Comparison of ENCODE assay signal across 8 cellular contexts in the genomic region with DNA sequence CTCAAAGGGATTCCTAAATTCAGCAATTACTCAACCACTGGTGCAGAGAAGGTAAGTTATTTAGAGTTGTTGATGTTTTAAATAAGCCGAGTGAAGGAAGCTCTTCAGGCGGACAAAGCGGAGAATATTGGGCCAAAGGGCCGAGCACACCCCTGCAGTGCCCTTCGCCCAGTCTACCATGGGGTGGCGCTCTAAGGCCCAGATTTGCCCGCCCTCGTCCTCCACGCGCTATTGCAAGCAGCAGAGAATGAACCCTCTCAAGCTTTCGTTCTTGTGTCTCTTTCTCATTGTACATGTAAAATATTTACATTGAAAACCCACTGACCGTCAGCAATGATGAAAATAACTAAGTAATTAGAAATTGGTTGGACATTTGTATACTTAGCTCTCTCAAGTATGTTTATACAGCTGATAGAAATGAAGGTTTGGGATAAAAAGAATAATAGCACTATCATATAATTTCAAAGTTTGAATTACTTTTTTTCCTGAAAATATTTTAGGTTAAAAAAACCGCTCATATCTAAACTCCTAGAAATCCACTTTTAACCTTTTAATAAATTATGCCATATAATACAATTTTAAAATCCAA.
A peak's percentile ranks its signal among the peaks of the same experiment; 100 is the strongest.
DNase-seq lines count a peak whose midpoint lies in the region; ATAC-seq and TF ChIP-seq lines count a peak whose summit lies in the region.

No MANE protein-coding gene starts in this region.

- no peak overlapping the region for H2AFZ ChIP-seq in smooth muscle cell (ENCODE audit: low read depth)

- DNase-seq in AML-193 (lab: John Stamatoyannopoulos, UW) = peak; percentile 13 to 22
- peak; percentile 47 for DNase-seq in HT1080 (ENCODE audit: low read depth)
- DNase-seq in WERI-Rb-1 = peak; percentile 82
- DNase-seq in heart left ventricle = peak; percentile 18 to 69 (median 47)
- DNase-seq in smooth muscle cell (lab: John Stamatoyannopoulos, UW; ENCODE audit: unreplicated experiment) = peak; percentile 29
- DNase-seq in RPMI8226 = no peak

- H3K4me3 ChIP-seq in WERI-Rb-1 (ENCODE audit: low read depth, low read length) (no peak overlapping the region; the same call in 1 of the 2 replicates), heart left ventricle (no peak overlapping the region), smooth muscle cell (no peak overlapping the region)

- TF ChIP-seq POLR2A in heart left ventricle (IDR thresholded peaks at IDR 0.05) = no peak

- peak overlapping the region; percentile 81 for H3K4me2 ChIP-seq in smooth muscle cell

- H3K79me2 ChIP-seq in smooth muscle cell (ENCODE audit: low read depth) = no peaks in the 10 kb centered on the region

- WGBS in heart left ventricle, 4 donors = 7 to 11% (median 10%) methylated on average over 13 of the region's 13 CpGs
- WGBS in smooth muscle cell (ENCODE audit: low lambda C conversion rate) = 7% methylated on average over 13 of the region's 13 CpGs

- H3K27me3 ChIP-seq in WERI-Rb-1 (ENCODE audit: insufficient read depth, low read depth, severe bottlenecking) (no peaks in the 10 kb centered on the region), heart left ventricle (peaks cover 0 to 2% (median 0%) of the 10 kb centered on the region in 9 donors), smooth muscle cell (ENCODE audit: low read depth) (peaks cover 73% of the 10 kb centered on the region)

- no peak overlapping the region for H3K9ac ChIP-seq in smooth muscle cell (ENCODE audit: low read depth)

- intact Hi-C loops in heart left ventricle (cut with DNase I) = loop anchor here in 6 of 10 donors (5.0 to 10.0 kb wide), 6 partner anchors 112 to 902 kb away; a partner anchor contains a TSS

- H3K4me1 ChIP-seq in heart left ventricle (no peaks in the 10 kb centered on the region), smooth muscle cell (ENCODE audit: low read depth) (peaks cover 6% of the 10 kb centered on the region)

- TF ChIP-seq CTCF in WERI-Rb-1 (IDR thresholded peaks at IDR 0.05; ENCODE audit: low read depth, low read length) (peak; percentile 95), heart left ventricle (IDR thresholded peaks at IDR 0.05) (peak in 11 of 12 donors; percentile 17 to 71 (median 49)), smooth muscle cell (IDR thresholded peaks at IDR 0.05; ENCODE audit: borderline replicate concordance, insufficient read depth, poor library complexity, severe bottlenecking) (peak; percentile 92)

- H3F3A ChIP-seq in smooth muscle cell (ENCODE audit: low read depth) = no peaks in the 10 kb centered on the region

- H4K20me1 ChIP-seq in smooth muscle cell (ENCODE audit: low read depth) = no peaks in the 10 kb centered on the region

- ATAC-seq in GM18868 (IDR thresholded peaks at IDR 0.05; ENCODE audit: unreplicated experiment) (peak; percentile 80), heart left ventricle (peak in 3 of 4 donors; percentile 75 to 82 (median 80)), GM18520 (IDR thresholded peaks at IDR 0.05; ENCODE audit: unreplicated experiment) (no peak)

- H3K27ac ChIP-seq in WERI-Rb-1 = no peak overlapping the region
- H3K27ac ChIP-seq in heart left ventricle = no peak overlapping the region
- no peak overlapping the region for H3K27ac ChIP-seq in smooth muscle cell (ENCODE audit: low read depth)

- H3K9me3 ChIP-seq in WERI-Rb-1 (ENCODE audit: severe bottlenecking) (no peaks in the 10 kb centered on the region), heart left ventricle (no peaks in the 10 kb centered on the region), smooth muscle cell (replicated peaks; ENCODE audit: low read depth) (no peaks in the 10 kb centered on the region)

- no peaks in the 10 kb centered on the region for H3K36me3 ChIP-seq in WERI-Rb-1
- no peaks in the 10 kb centered on the region for H3K36me3 ChIP-seq in heart left ventricle
- H3K36me3 ChIP-seq in smooth muscle cell (ENCODE audit: low read depth) = no peaks in the 10 kb centered on the region
